Comparison of ENCODE assay signal across 1 cellular context in genomic region chr9:130945173-130945572, GRCh38.
TF ChIP-seq lines count a peak whose summit lies in the region.

No MANE protein-coding gene starts in this region.

TF ChIP-seq in K562, 482 proteins besides CTCF, POLR2A, EP300 and RAD21 (continued from another document):
- TF ChIP-seq HMGXB4 (CRISPR knock-in tag; IDR thresholded peaks at IDR 0.05) (0 out of 2 replicates have a peak, but pooled peaks have one; percentile 27), HDAC8 (tag; IDR thresholded peaks at IDR 0.05) (no peak), CHD2 (IDR thresholded peaks at IDR 0.05; ENCODE audit: low read depth, low read length) (no peak), GTF2B (IDR thresholded peaks at IDR 0.05; ENCODE audit: extremely low read depth, insufficient read length) (no peak), BDP1 (IDR thresholded peaks at IDR 0.05; ENCODE audit: insufficient read depth, insufficient read length) (no peak), JUN (IDR thresholded peaks at IDR 0.05; ENCODE audit: borderline replicate concordance, low read depth, low read length) (no peak), JUN (CRISPR knock-in tag; IDR thresholded peaks at IDR 0.05; ENCODE audit: borderline replicate concordance) (no peak), MLX (CRISPR knock-in tag; conservative IDR thresholded peaks at IDR 0.05) (0 out of 4 replicates have a peak, but pooled peaks of 1 of the 2 experiments have one; percentile 3), ATF3 (IDR thresholded peaks at IDR 0.05) (no peak), ATF3 (CRISPR knock-in tag; conservative IDR thresholded peaks at IDR 0.05) (0 out of 2 replicates have a peak, but pooled peaks have one; percentile 12), ZBTB1 (CRISPR knock-in tag; IDR thresholded peaks at IDR 0.05; ENCODE audit: borderline replicate concordance, low read depth) (no peak), ZMIZ1 (IDR thresholded peaks at IDR 0.05; ENCODE audit: low read depth in 2 of 2, low read length in 2 of 2) (no peak)
